2 cellular contexts compared by ENCODE assay signal in genomic region chr12:57037264-57037663, GRCh38.
TF ChIP-seq lines count a peak whose summit lies in the region.

No MANE protein-coding gene starts in this region.

TF ChIP-seq in WTC11, 78 proteins besides CTCF, POLR2A, EP300 and RAD21:
- peak; percentile 94 for TF ChIP-seq PRDM15 (CRISPR knock-in tag; IDR thresholded peaks at IDR 0.05)
- TF ChIP-seq ZNF423 (CRISPR knock-in tag; IDR thresholded peaks at IDR 0.05) = no peak

TF ChIP-seq in H1, 55 proteins besides CTCF, POLR2A, EP300 and RAD21:
- no peak for TF ChIP-seq SAP30 (IDR thresholded peaks at IDR 0.05; ENCODE audit: insufficient read depth, insufficient replicate concordance, low read length)
- peak; percentile 72 for TF ChIP-seq SP1 (IDR thresholded peaks at IDR 0.05; ENCODE audit: low read depth, low read length)
